In the genomic region with DNA sequence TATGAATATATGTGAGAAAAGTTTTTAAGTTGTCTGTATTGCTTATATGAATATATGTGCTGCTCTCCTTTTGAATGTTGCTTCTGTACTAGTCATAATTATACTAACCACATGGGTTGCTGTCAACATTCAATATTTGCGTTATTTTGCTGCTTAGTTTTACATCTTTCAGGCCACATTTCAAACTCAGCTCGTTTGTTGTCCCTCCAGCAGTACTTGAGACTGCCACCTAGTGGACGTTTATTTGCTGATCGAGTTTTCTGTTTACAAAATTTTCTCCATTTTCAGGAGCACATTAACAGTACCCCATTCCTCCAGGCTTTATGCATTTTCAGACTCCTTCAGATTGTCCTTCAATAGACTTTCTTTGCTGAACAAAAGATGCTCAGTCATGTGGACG, we compare ENCODE assay signal across 9 cellular contexts.
DNase-seq lines count a peak whose midpoint lies in the region; ATAC-seq and TF ChIP-seq lines count a peak whose summit lies in the region.
"Had no signal": no experiment of that assay in that cellular context is flagged by ENCODE, and none has a peak within 500 bp of the region (broad histone marks: within the 10 kb centered on the region; RNA-seq: fewer than 3 reads in every experiment).

No MANE protein-coding gene starts in this region.

- DNase-seq in NCI-H1105 treated with DMSO at 0.1 percent for 48 hours (lab: John Stamatoyannopoulos, UW) (peak; percentile 8), NCI-H1105 (lab: John Stamatoyannopoulos, UW) (no peak), GM13977 (ENCODE audit: low spot score) (no peak), Peyer's patch (peak in 1 of 3 donors; percentile 20), dermis blood vessel endothelial cell (peak; percentile 52), MV-4-11 (lab: John Stamatoyannopoulos, UW) (no peak)
- DNase-seq in naive thymus-derived CD8-positive, alpha-beta T cell, result peak in 8 of 10 donors; percentile 8 to 61 (median 46)
- no peak for DNase-seq in activated CD4-positive, alpha-beta memory T cell treated with anti-CD3 and anti-CD28 coated beads, Interleukin-2, amount 10 ng/mL, durations not matched to agents 7 days and 5 days

- no peak overlapping the region for H3K4me3 Mint-ChIP-seq in naive thymus-derived CD8-positive, alpha-beta T cell
- H3K4me3 Mint-ChIP-seq in activated CD4-positive, alpha-beta memory T cell treated with anti-CD3 and anti-CD28 coated beads, Interleukin-2, amount 10 ng/mL, durations not matched to agents 7 days and 5 days, result no peak overlapping the region
- H3K4me3 Mint-ChIP-seq: CD8-positive, alpha-beta memory T cell had no signal

- POLR2A ChIA-PET in naive thymus-derived CD8-positive, alpha-beta T cell (lab: Charles Lee), result no interaction called here
- POLR2A ChIA-PET in activated CD4-positive, alpha-beta memory T cell treated with anti-CD3 and anti-CD28 coated beads, Interleukin-2, amount 10 ng/mL, durations not matched to agents 7 days and 5 days (lab: Charles Lee), result no interaction called here

- in situ Hi-C loops in GM13977 (cut with MboI; ENCODE audit: low pct_unique_long_range_greater_than_20kb, low sequenced_read_pairs, unreplicated experiment), result no loop called here

- TF ChIP-seq POLR2A in Peyer's patch (IDR thresholded peaks at IDR 0.05), result no peak

- H3K27me3 ChIP-seq in Peyer's patch, result no peaks in the 10 kb centered on the region

- H3K27ac ChIP-seq in Peyer's patch, result no peak overlapping the region

- H3K4me3 ChIP-seq in Peyer's patch, result no peak overlapping the region

- TF ChIP-seq CTCF in GM13977 (IDR thresholded peaks at IDR 0.05; ENCODE audit: extremely low read depth, insufficient read depth, missing control alignments), result peak; percentile 75
- TF ChIP-seq CTCF in Peyer's patch (IDR thresholded peaks at IDR 0.05), result peak; percentile 30 to 55 (median 46)

- H3K27me3 Mint-ChIP-seq in naive thymus-derived CD8-positive, alpha-beta T cell, result no peaks in the 10 kb centered on the region
- no peaks in the 10 kb centered on the region for H3K27me3 Mint-ChIP-seq in activated CD4-positive, alpha-beta memory T cell treated with anti-CD3 and anti-CD28 coated beads, Interleukin-2, amount 10 ng/mL, durations not matched to agents 7 days and 5 days

- H3K4me1 Mint-ChIP-seq in naive thymus-derived CD8-positive, alpha-beta T cell, result peaks cover 0 to 2% (median 0%) of the 10 kb centered on the region in 4 donors
- no peaks in the 10 kb centered on the region for H3K4me1 Mint-ChIP-seq in activated CD4-positive, alpha-beta memory T cell treated with anti-CD3 and anti-CD28 coated beads, Interleukin-2, amount 10 ng/mL, durations not matched to agents 7 days and 5 days
- H3K4me1 Mint-ChIP-seq: CD8-positive, alpha-beta memory T cell had no signal

- no peaks in the 10 kb centered on the region for H3K36me3 ChIP-seq in Peyer's patch

- ATAC-seq in naive thymus-derived CD8-positive, alpha-beta T cell, result peak in 1 of 2 donors; percentile 43

- H3K9me3 Mint-ChIP-seq in naive thymus-derived CD8-positive, alpha-beta T cell, result no peaks in the 10 kb centered on the region
- no peaks in the 10 kb centered on the region for H3K9me3 Mint-ChIP-seq in activated CD4-positive, alpha-beta memory T cell treated with anti-CD3 and anti-CD28 coated beads, Interleukin-2, amount 10 ng/mL, durations not matched to agents 7 days and 5 days
- H3K9me3 Mint-ChIP-seq: CD8-positive, alpha-beta memory T cell had no signal

- no peaks in the 10 kb centered on the region for H3K4me1 ChIP-seq in Peyer's patch

- H3K9me3 ChIP-seq in Peyer's patch, result no peaks in the 10 kb centered on the region

- CTCF ChIA-PET in activated CD4-positive, alpha-beta memory T cell treated with anti-CD3 and anti-CD28 coated beads, Interleukin-2, amount 10 ng/mL, durations not matched to agents 7 days and 5 days (lab: Charles Lee), result interaction anchor here (0.5 to 3.0 kb wide), 8 partner anchors 8 to 842 kb away, joined by 3 to 26 read pairs (median 4); no protein-coding TSS in a partner anchor

- no peaks in the 10 kb centered on the region for H3K36me3 Mint-ChIP-seq in naive thymus-derived CD8-positive, alpha-beta T cell
- H3K36me3 Mint-ChIP-seq in activated CD4-positive, alpha-beta memory T cell treated with anti-CD3 and anti-CD28 coated beads, Interleukin-2, amount 10 ng/mL, durations not matched to agents 7 days and 5 days (ENCODE audit: low read depth), result no peaks in the 10 kb centered on the region
- H3K36me3 Mint-ChIP-seq: CD8-positive, alpha-beta memory T cell had no signal

- peak overlapping the region in 2 of 10 donors; percentile 19 to 37 for H3K27ac Mint-ChIP-seq in naive thymus-derived CD8-positive, alpha-beta T cell
- no peak overlapping the region for H3K27ac Mint-ChIP-seq in activated CD4-positive, alpha-beta memory T cell treated with anti-CD3 and anti-CD28 coated beads, Interleukin-2, amount 10 ng/mL, durations not matched to agents 7 days and 5 days
- H3K27ac Mint-ChIP-seq: CD8-positive, alpha-beta memory T cell had no signal

Comparison
In these comparisons a context has a peak if more than half of its experiments do, and no peak if none do; other contexts are left out.
1. DNase-seq: peak in NCI-H1105 treated with DMSO at 0.1 percent for 48 hours (single experiment), dermis blood vessel endothelial cell (single experiment) and naive thymus-derived CD8-positive, alpha-beta T cell (8 of 10); none in NCI-H1105 (single experiment), GM13977 (single experiment), MV-4-11 (single experiment) and activated CD4-positive, alpha-beta memory T cell treated with anti-CD3 and anti-CD28 coated beads, Interleukin-2, amount 10 ng/mL, durations not matched to agents 7 days and 5 days (single experiment).